8 cellular contexts compared by ENCODE assay signal in the genomic region with DNA sequence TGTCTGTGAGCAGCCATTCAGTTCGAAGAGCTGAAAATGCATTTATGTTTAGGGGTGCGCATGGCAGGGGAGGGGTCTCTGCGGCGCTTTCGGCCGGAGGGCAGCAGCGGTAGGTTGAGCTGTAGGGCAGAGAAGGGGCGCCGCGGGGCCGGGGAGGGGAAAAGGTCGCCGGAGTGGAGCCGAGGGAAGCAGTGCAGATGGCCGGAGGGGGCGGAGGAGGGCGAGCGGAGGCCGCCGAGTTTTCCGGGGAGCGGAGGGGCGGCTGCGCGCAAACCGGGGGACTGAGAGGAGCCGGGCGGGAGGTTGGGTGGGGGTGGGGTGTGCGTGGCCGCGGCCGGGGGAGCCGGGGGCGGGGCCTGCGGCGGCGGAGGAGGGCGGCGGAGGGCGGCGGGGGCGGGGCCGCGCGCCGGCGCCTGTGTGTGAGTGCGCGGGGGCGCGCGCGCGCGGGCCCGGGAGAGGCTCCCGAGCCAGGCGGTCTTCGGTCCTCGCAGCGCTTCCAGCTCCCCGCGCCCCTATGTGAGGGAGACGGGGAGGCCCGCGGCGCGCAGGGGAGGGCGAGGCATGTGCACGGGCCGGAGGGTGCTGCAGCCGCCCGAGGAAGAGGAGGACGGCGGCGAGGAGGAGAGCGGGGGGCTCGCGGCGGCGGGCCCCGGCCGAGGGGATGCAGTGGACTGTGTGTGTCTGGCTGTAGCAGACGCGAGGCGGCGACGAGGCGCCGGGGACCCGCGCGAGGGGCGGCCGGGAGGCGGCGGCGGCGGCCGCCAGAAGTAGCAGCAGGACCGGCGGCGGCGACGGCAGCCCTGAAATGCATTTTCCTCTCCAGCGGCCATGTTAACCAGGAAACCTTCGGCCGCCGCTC. TPM values are rescaled to one million over a fixed set of nuclear protein-coding genes. Genes with fewer than 3 reads are reported as not detected.
DNase-seq lines count a peak whose midpoint lies in the region; ATAC-seq, FAIRE-seq and TF ChIP-seq lines count a peak whose summit lies in the region.

A gene (plus strand): TSS at position 440 of the 859 bp plus-strand sequence. CDS start 389 bp downstream, at position 829.

- ATAC-seq in GM21381 (IDR thresholded peaks at IDR 0.05; ENCODE audit: unreplicated experiment), result peak; percentile 44

- peak within 1 kb of the TSS; percentile 13 for H2BK15ac ChIP-seq in neuronal stem cell (ENCODE audit: low read length)

- H3K9me3 ChIP-seq in HUES64 (ENCODE audit: insufficient read depth, low read depth, low read length), result no peaks in the 10 kb centered on the region
- no peaks in the 10 kb centered on the region for H3K9me3 ChIP-seq in neuronal stem cell (replicated peaks in 1 of 2; ENCODE audit: control insufficient read depth in 2 of 2, insufficient read depth in 1 of 2, low read depth in 1 of 2, low read length in 2 of 2)
- H3K9me3 ChIP-seq in suprapubic skin, result no peaks in the 10 kb centered on the region

- TF ChIP-seq EP300 in suprapubic skin (IDR thresholded peaks at IDR 0.05), result no peak

- H3K4me1 ChIP-seq in HUES64 (ENCODE audit: insufficient read depth, low read length) (peaks cover 14% of the 10 kb centered on the region), neuronal stem cell (ENCODE audit: control insufficient read depth in 2 of 2, insufficient read depth in 1 of 2, low read depth in 1 of 2, low read length in 2 of 2) (peaks cover 7 to 18% of the 10 kb centered on the region in 2 donors), suprapubic skin (peaks cover 38% of the 10 kb centered on the region)

- H2BK120ac ChIP-seq in neuronal stem cell (ENCODE audit: low read depth, low read length), result peak within 1 kb of the TSS; percentile 93

- TF ChIP-seq POLR2A in suprapubic skin (IDR thresholded peaks at IDR 0.05), result peak; percentile 36 to 68

- H2AK5ac ChIP-seq in neuronal stem cell (ENCODE audit: low read depth, low read length), result peak within 1 kb of the TSS; percentile 92

- WGBS in HUES64, result under 1% methylated on average over 93 of the region's 109 CpGs
- no CpG with 5 or more reads among the region's 109 CpGs for WGBS in neuronal stem cell (ENCODE audit: extremely low coverage in 2 of 2, insufficient read length in 2 of 2, insufficient replicate concordance in 1 of 2), 2 donors
- 1% methylated on average over 61 of the region's 109 CpGs for WGBS in suprapubic skin

- peak within 1 kb of the TSS; percentile 57 for H3K4ac ChIP-seq in neuronal stem cell (ENCODE audit: low read length)

- H4K91ac ChIP-seq in neuronal stem cell (ENCODE audit: low read depth, low read length, poor library complexity), result no peak within 1 kb of the TSS

- DNase-seq in DMS153 (lab: John Stamatoyannopoulos, UW), result peak; percentile 46
- DNase-seq in RWPE1 (ENCODE audit: low spot score), result peak; percentile 73
- peak; percentile 30 to 79 (median 56) for DNase-seq in activated naive CD4-positive, alpha-beta T cell (lab: John Stamatoyannopoulos, UW)
- DNase-seq in frontal cortex (ENCODE audit: low spot score in 2 of 2), result peak; percentile 86 to 90
- DNase-seq in neuronal stem cell (ENCODE audit: low spot score), result peak; percentile 82
- DNase-seq in suprapubic skin (ENCODE audit: low spot score in 2 of 2), result peak; percentile 83 to 84

- H2AFZ ChIP-seq in neuronal stem cell (ENCODE audit: low read length), result peak within 1 kb of the TSS; percentile 98

- no peak within 1 kb of the TSS for H4K8ac ChIP-seq in neuronal stem cell (ENCODE audit: low read depth, low read length)

- H3K27me3 ChIP-seq in HUES64 (ENCODE audit: insufficient read depth, low read length) (peaks cover 4% of the 10 kb centered on the region; the same call in 1 of the 2 replicates), neuronal stem cell (ENCODE audit: control insufficient read depth in 3 of 3, insufficient read depth in 3 of 3, low read depth in 1 of 3, low read length in 3 of 3) (no peaks in the 10 kb centered on the region), suprapubic skin (no peaks in the 10 kb centered on the region)

- H3K23ac ChIP-seq in neuronal stem cell (ENCODE audit: low read depth, low read length, poor library complexity), result peak within 1 kb of the TSS; percentile 92

- H3K18ac ChIP-seq in neuronal stem cell (ENCODE audit: low read length), result peak within 1 kb of the TSS; percentile 100

- peak within 1 kb of the TSS; percentile 86 for H3K4me2 ChIP-seq in neuronal stem cell (ENCODE audit: insufficient read depth, low read length, poor library complexity, severe bottlenecking)

- CTCF ChIA-PET in RWPE1 (lab: Yijun Ruan, JAX), result interaction anchor here (0.6 to 1.2 kb wide), 2 partner anchors 18 to 541 kb away, joined by 3 read pairs; no protein-coding TSS in a partner anchor

- H3K36me3 ChIP-seq in HUES64 (ENCODE audit: insufficient read depth, low read length), result peaks cover 12% of the 10 kb centered on the region
- H3K36me3 ChIP-seq in neuronal stem cell (replicated peaks in 1 of 2; ENCODE audit: control insufficient read depth in 2 of 2, insufficient read depth in 2 of 2, low read length in 2 of 2), result peaks cover under 1 to 17% of the 10 kb centered on the region in 2 donors
- H3K36me3 ChIP-seq in suprapubic skin, result no peaks in the 10 kb centered on the region

- POLR2A ChIA-PET in RWPE1 (lab: Yijun Ruan, JAX; ENCODE audit: low non-redundant PET), result no interaction called here

- H2BK5ac ChIP-seq in neuronal stem cell (ENCODE audit: low read length), result peak within 1 kb of the TSS; percentile 94

- H3K9ac ChIP-seq in HUES64 (ENCODE audit: low read depth, low read length), result peak within 1 kb of the TSS; percentile 93
- H3K9ac ChIP-seq in neuronal stem cell (ENCODE audit: low read depth, low read length, poor library complexity), result peak within 1 kb of the TSS; percentile 95

- H3K79me1 ChIP-seq in neuronal stem cell (ENCODE audit: low read depth, low read length), result peaks cover 7% of the 10 kb centered on the region

- H3K4me3 ChIP-seq in HUES64 (ENCODE audit: low read length) (peak within 1 kb of the TSS; percentile 93), neuronal stem cell (ENCODE audit: low read length in 2 of 2) (peak within 1 kb of the TSS; percentile 76 to 96), suprapubic skin (peak within 1 kb of the TSS; percentile 100)

- TF ChIP-seq CTCF in RWPE1 (conservative IDR thresholded peaks at IDR 0.05; ENCODE audit: low read depth), result no peak
- peak in 1 of 2 donors; percentile 8 for TF ChIP-seq CTCF in suprapubic skin (IDR thresholded peaks at IDR 0.05)

- FAIRE-seq in frontal cortex (lab: Jason Lieb, UNC), result no peak

- H3K14ac ChIP-seq in neuronal stem cell (ENCODE audit: low read length), result peak within 1 kb of the TSS; percentile 92

- H2BK12ac ChIP-seq in neuronal stem cell (ENCODE audit: low read length), result peak within 1 kb of the TSS; percentile 99

- peak within 1 kb of the TSS; percentile 89 for H3K27ac ChIP-seq in HUES64 (ENCODE audit: low read depth, low read length)
- H3K27ac ChIP-seq in RWPE1, result peak within 1 kb of the TSS; percentile 82
- peak within 1 kb of the TSS; percentile 89 for H3K27ac ChIP-seq in neuronal stem cell (replicated peaks; ENCODE audit: low read length)
- H3K27ac ChIP-seq in suprapubic skin, result peak within 1 kb of the TSS; percentile 97

RNA-seq across cellular contexts. Expression of the gene that starts here (rescaled TPM):
- 21.2 TPM for polyA plus RNA-seq in HUES64 (2013, experiment 1 of 2)
- 24.3 TPM for polyA plus RNA-seq in HUES64 (2013, experiment 2 of 2)
- 88.5 TPM for total RNA-seq in frontal cortex
- polyA plus RNA-seq in neuronal stem cell (2013, experiment 1 of 2), result 21.5 TPM
- polyA plus RNA-seq in neuronal stem cell (2013, experiment 2 of 2), result 20.9 TPM
- total RNA-seq in suprapubic skin, result 10 to 100 TPM; 10.4 to 22.3 (median 18.7) TPM

Comparison
In these comparisons a context has a peak if more than half of its experiments do, and no peak if none do; other contexts are left out.
1. Peak in every context shown above with its lines: DNase-seq, ATAC-seq, H3K4me3 ChIP-seq and H3K27ac ChIP-seq.